8 cellular contexts compared by ENCODE assay signal in genomic region chr22:29767289-29768051, GRCh38. TPM values are rescaled to one million over a fixed set of nuclear protein-coding genes. Genes with fewer than 3 reads are reported as not detected.
A peak's percentile ranks its signal among the peaks of the same experiment; 100 is the strongest.
DNase-seq lines count a peak whose midpoint lies in the region; ATAC-seq and TF ChIP-seq lines count a peak whose summit lies in the region.

TSS of gene UQCR10 (plus strand) at chr22:29767369. CDS start at chr22:29767399, 30 bp downstream.

- no peaks in the 10 kb centered on the region for H3K4me1 ChIP-seq in A673 (ENCODE audit: insufficient read depth, low read length, poor library complexity, severe bottlenecking)

- intact Hi-C loops in A673 (cut with micrococcal nuclease; ENCODE audit: unreplicated experiment), result no loop called here

- POLR2A ChIA-PET in A673 (lab: Charles Lee; ENCODE audit: low non-redundant PET), result no interaction called here

- DNase-seq in A673 (ENCODE audit: low spot score) (peak; percentile 94), NCI-H2227 treated with DMSO at 0.1 percent for 48 hours (lab: John Stamatoyannopoulos, UW) (peak; percentile 92), islet precursor cell (peak; percentile 93)
- DNase-seq in activated CD4-positive, CD25-positive, alpha-beta regulatory T cell (lab: John Stamatoyannopoulos, UW), result peak; percentile 81 to 93 (median 86)
- peak; percentile 92 for DNase-seq in central memory CD4-positive, alpha-beta T cell
- peak; percentile 92 for DNase-seq in stimulated activated CD4-positive, alpha-beta T cell treated with anti-CD3 and anti-CD28 coated beads, Interleukin-12 subunit alpha, Interleukin-12 subunit beta, amount 100 ng/mL, for 4 hours

- peak; percentile 70 for ATAC-seq in GM18867 (IDR thresholded peaks at IDR 0.05; ENCODE audit: unreplicated experiment)
- peak; percentile 55 for ATAC-seq in HG03097 (IDR thresholded peaks at IDR 0.05; ENCODE audit: low FRiP score, unreplicated experiment)

- no peaks in the 10 kb centered on the region for H3K27me3 ChIP-seq in A673 (replicated peaks; ENCODE audit: insufficient read depth, low read depth, low read length, poor library complexity)

- H3K9me3 ChIP-seq in A673 (ENCODE audit: low read depth, low read length, poor library complexity, severe bottlenecking), result no peaks in the 10 kb centered on the region

- peak within 1 kb of the TSS; percentile 86 for H3K4me3 ChIP-seq in A673 (ENCODE audit: low read depth, low read length, poor library complexity, severe bottlenecking)

- TSS peak; percentile 84 for BruUV-seq in A673 (replicated peaks; lab: Mats Ljungman, UMichigan)

- H3K36me3 ChIP-seq in A673 (ENCODE audit: insufficient read depth, low read length, poor library complexity, severe bottlenecking), result peaks cover 18% of the 10 kb centered on the region

- H3K27ac ChIP-seq in A673 (ENCODE audit: low read depth, low read length, poor library complexity, severe bottlenecking), result peak within 1 kb of the TSS; percentile 95

- TF ChIP-seq CTCF in A673 (conservative IDR thresholded peaks at IDR 0.05; ENCODE audit: low read depth, low read length), result no peak

- CTCF ChIA-PET in A673 (lab: Charles Lee), result no interaction called here

RNA-seq across cellular contexts. Expression of gene UQCR10, which starts in this region (rescaled TPM):
- 107 and 119 TPM in 2 replicates for total RNA-seq in A673 (2021)

Comparison
In these comparisons a context has a peak if more than half of its experiments do, and no peak if none do; other contexts are left out.
1. Peak in every context shown above with its lines: DNase-seq, ATAC-seq, H3K4me3 ChIP-seq and H3K27ac ChIP-seq.